1 cellular context compared by ENCODE assay signal in the genomic region with DNA sequence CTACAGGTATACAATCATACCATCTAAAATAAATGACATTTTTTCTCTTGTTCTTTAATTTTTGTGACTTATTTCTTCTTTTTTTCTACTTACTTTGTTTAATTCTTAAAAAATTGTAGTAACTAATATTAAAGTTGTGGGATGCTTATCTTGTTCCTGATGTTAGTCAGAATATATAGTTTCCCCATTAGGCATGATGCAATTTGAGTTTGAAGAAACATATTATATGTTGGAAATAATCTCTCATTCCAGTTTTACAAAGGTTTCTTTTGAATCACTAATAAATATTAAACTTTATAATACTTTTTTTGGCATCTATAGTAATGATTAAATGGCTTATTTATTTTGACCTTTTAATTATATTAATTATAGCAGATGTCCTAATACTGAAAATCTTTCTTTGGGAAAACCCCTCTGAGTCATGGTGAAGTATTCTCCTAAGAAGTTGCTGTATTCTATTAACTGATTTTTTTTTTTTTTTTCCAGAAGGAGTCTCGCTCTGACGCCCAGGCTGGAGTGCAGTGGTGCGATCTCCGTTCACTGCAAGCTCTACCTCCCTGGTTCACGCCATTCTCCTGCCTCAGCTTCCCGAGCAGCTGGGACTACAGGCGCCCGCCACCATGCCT.
TF ChIP-seq lines count a peak whose summit lies in the region.

No MANE protein-coding gene starts in this region.

TF ChIP-seq in WTC11, 78 proteins besides CTCF, POLR2A, EP300 and RAD21 (continued from another document):
- no peak for TF ChIP-seq E2F4 (CRISPR knock-in tag; IDR thresholded peaks at IDR 0.05; ENCODE audit: borderline replicate concordance, low read depth)
- no peak for TF ChIP-seq ZBTB43 (CRISPR knock-in tag; IDR thresholded peaks at IDR 0.05)
- TF ChIP-seq, protein P1, sequence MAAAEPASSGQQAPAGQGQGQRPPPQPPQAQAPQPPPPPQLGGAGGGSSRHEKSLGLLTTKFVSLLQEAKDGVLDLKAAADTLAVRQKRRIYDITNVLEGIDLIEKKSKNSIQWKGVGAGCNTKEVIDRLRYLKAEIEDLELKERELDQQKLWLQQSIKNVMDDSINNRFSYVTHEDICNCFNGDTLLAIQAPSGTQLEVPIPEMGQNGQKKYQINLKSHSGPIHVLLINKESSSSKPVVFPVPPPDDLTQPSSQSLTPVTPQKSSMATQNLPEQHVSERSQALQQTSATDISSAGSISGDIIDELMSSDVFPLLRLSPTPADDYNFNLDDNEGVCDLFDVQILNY (CRISPR knock-in tag; IDR thresholded peaks at IDR 0.05): no peak
- TF ChIP-seq TEAD1 (CRISPR knock-in tag; IDR thresholded peaks at IDR 0.05): no peak
TF ChIP-seq in WTC11: peak in this region for 0.
